In the genomic region with DNA sequence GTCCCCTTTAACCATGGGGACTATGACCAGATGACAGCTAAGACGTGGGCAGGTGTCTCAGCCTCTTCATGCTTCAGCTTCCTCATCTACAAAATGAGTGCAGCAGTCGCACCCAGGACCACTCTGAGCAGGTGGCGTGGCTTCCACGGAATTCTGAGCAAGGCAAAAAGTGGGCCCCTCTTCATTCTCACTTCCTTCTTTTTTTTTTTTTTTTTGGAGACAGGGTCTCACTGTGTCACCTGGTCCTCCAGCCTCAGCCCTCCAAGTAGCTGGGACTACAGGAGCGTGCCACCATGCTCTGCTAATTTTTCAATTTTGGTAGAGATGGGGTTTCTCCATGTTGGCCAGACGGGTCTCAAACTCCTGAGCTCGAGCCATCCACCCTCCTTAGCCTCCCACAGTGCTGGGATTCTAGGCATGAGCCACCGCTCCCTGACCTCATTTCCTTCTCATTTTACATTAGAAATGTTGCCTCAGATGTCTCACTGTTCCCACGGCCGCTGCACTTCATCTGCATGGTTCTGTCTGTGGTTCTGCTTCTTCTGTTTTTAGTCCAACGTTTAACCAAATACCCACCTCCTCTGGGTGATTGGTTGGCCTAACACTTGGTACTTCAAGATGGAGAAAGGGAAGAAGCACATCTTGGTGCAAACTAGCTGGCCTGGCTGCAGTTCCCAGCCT, we compare ENCODE assay signal across 11 cellular contexts. TPM values are rescaled to one million over a fixed set of nuclear protein-coding genes. Genes with fewer than 3 reads are reported as not detected.
DNase-seq lines count a peak whose midpoint lies in the region; ATAC-seq, FAIRE-seq and TF ChIP-seq lines count a peak whose summit lies in the region.
"Had no signal": no experiment of that assay in that cellular context is flagged by ENCODE, and none has a peak within 500 bp of the region (broad histone marks: within the 10 kb centered on the region; RNA-seq: fewer than 3 reads in every experiment).

No MANE protein-coding gene starts in this region.

- DNase-seq in GM12891 (ENCODE audit: insufficient read length, low spot score) (peak; percentile 36), H9 (no peak), RKO (ENCODE audit: low spot score) (peak; percentile 14), medulla oblongata (ENCODE audit: extremely low spot score) (peak; percentile 33), thyroid gland (no peak), NCI-H1417 (lab: John Stamatoyannopoulos, UW) (no peak), MG63 (no peak)
- DNase-seq: activated effector memory CD4-positive, alpha-beta T cell treated with anti-CD3 and anti-CD28 coated beads, Interleukin-2, amount 50 U/mL, for 16 hours; effector CD4-positive, alpha-beta T cell; NCI-H2081 treated with DMSO at 0.1 percent for 48 hours had no signal

- H2AK5ac ChIP-seq in H9 (ENCODE audit: insufficient read length, low read length) = no peak overlapping the region

- no peak overlapping the region for H3K56ac ChIP-seq in H9 (ENCODE audit: insufficient read length, low read depth, low read length)

- no peak overlapping the region for H3K9ac ChIP-seq in H9 (ENCODE audit: extremely low read depth, insufficient read length, low read length)

- no peaks in the 10 kb centered on the region for H4K20me1 ChIP-seq in H9 (ENCODE audit: control insufficient read depth, insufficient read depth, insufficient read length)

- H3K4me3 ChIP-seq in thyroid gland (replicated peaks in 1 of 3) (no peak overlapping the region), MG63 (no peak overlapping the region)

- no peaks in the 10 kb centered on the region for H3K23me2 ChIP-seq in H9 (ENCODE audit: insufficient read length, low read depth, low read length, poor library complexity, severe bottlenecking)

- TF ChIP-seq POLR2A in GM12891 (IDR thresholded peaks at IDR 0.05; ENCODE audit: low read depth, low read length) = no peak
- TF ChIP-seq POLR2A in thyroid gland (IDR thresholded peaks at IDR 0.05) = no peak

- H4K5ac ChIP-seq in H9 (ENCODE audit: insufficient read length, low read depth, low read length) = no peak overlapping the region

- H3K18ac ChIP-seq in H9 (ENCODE audit: insufficient read length, low read depth, low read length) = no peak overlapping the region

- H3K36me3 Mint-ChIP-seq in H9 (ENCODE audit: insufficient read depth in 1 of 3, low read depth in 3 of 3) = no peaks in the 10 kb centered on the region

- H2BK20ac ChIP-seq in H9 (ENCODE audit: low read depth, low read length, poor library complexity, severe bottlenecking) = no peak overlapping the region

- H3K36me3 ChIP-seq in thyroid gland = peaks cover 0 to 3% of the 10 kb centered on the region in 2 donors
- no peaks in the 10 kb centered on the region for H3K36me3 ChIP-seq in MG63

- no peaks in the 10 kb centered on the region for H3K27me3 ChIP-seq in H9 (ENCODE audit: insufficient read depth, low read length)
- no peaks in the 10 kb centered on the region for H3K27me3 ChIP-seq in thyroid gland
- no peaks in the 10 kb centered on the region for H3K27me3 ChIP-seq in MG63

- H3K9me3 Mint-ChIP-seq in H9 = no peaks in the 10 kb centered on the region

- no peak overlapping the region for H3T11ph ChIP-seq in H9 (ENCODE audit: low read length)

- TF ChIP-seq CTCF in H9 (conservative IDR thresholded peaks at IDR 0.05) = no peak
- no peak for TF ChIP-seq CTCF in thyroid gland (IDR thresholded peaks at IDR 0.05)

- no peak overlapping the region for H3K4ac ChIP-seq in H9 (ENCODE audit: low read depth, low read length)

- peak; percentile 87 for FAIRE-seq in GM12891 (lab: Jason Lieb, UNC)

- H4K91ac ChIP-seq in H9 (ENCODE audit: insufficient read length, low read depth, low read length) = no peak overlapping the region

- no peak overlapping the region for H2AFZ ChIP-seq in H9 (ENCODE audit: low read length)

- H3K79me2 ChIP-seq in H9 (ENCODE audit: insufficient read depth, low read length) = no peaks in the 10 kb centered on the region

- H3K9me3 ChIP-seq in H9 (ENCODE audit: control insufficient read depth, low read depth, low read length) (no peaks in the 10 kb centered on the region), thyroid gland (no peaks in the 10 kb centered on the region), MG63 (no peaks in the 10 kb centered on the region)

- no peaks in the 10 kb centered on the region for H3K79me1 ChIP-seq in H9 (ENCODE audit: insufficient read depth, low read depth, low read length, poor library complexity, severe bottlenecking)

- H3K27ac ChIP-seq in H9 (ENCODE audit: insufficient read length, low read depth, low read length) (no peak overlapping the region), thyroid gland (no peak overlapping the region)

- peak overlapping the region in 1 of 3 experiments; percentile 44; a peak in 1 of 7 replicates for H3K27ac Mint-ChIP-seq in H9

- no peak overlapping the region for H2BK5ac ChIP-seq in H9 (ENCODE audit: insufficient read length, low read length)

- WGBS in H9 (ENCODE audit: extremely low coverage, insufficient read length, low lambda C conversion rate) = no CpG with 5 or more reads among the region's 11 CpGs
- 72 to 84% methylated on average over 11 of the region's 11 CpGs for WGBS in thyroid gland, 2 donors

- no peak overlapping the region for H3K4me2 ChIP-seq in H9 (ENCODE audit: insufficient read depth, insufficient read length, low read length)

- peaks cover 9 to 11% of the 10 kb centered on the region in 2 experiments for H3K4me1 Mint-ChIP-seq in H9

- no peak overlapping the region for H3K4me3 Mint-ChIP-seq in H9

- ATAC-seq in GM19397 (IDR thresholded peaks at IDR 0.05; ENCODE audit: unreplicated experiment) = no peak

- no peak overlapping the region for H2BK12ac ChIP-seq in H9 (ENCODE audit: insufficient read length, low read depth, low read length)

- H3K27me3 Mint-ChIP-seq in H9 (ENCODE audit: low read depth) = no peaks in the 10 kb centered on the region

- no peaks in the 10 kb centered on the region; the same call in 1 of the 2 replicates for H3K4me1 ChIP-seq in H9 (ENCODE audit: insufficient read depth, low read length)
- H3K4me1 ChIP-seq in thyroid gland = no peaks in the 10 kb centered on the region

- H3K23ac ChIP-seq in H9 (ENCODE audit: insufficient read length, low read depth, low read length) = no peak overlapping the region

- H2BK15ac ChIP-seq in H9 (ENCODE audit: low read depth, low read length) = no peak overlapping the region

- intact Hi-C loops in thyroid gland (cut with DNase I) = no loop called here

- H3K14ac ChIP-seq in H9 (ENCODE audit: insufficient read depth, low read length) = peak overlapping the region; percentile 80

- no peak overlapping the region for H4K8ac ChIP-seq in H9 (replicated peaks; ENCODE audit: insufficient read length, low read depth, low read length)

- H2BK120ac ChIP-seq in H9 (ENCODE audit: low read depth, low read length, poor library complexity, severe bottlenecking) = no peak overlapping the region

TF ChIP-seq in GM12891, 5 proteins besides CTCF, POLR2A, EP300 and RAD21:
- peak; percentile 91 for TF ChIP-seq SPI1 (IDR thresholded peaks at IDR 0.05; ENCODE audit: low read depth, low read length)
- TF ChIP-seq POU2F2 (IDR thresholded peaks at IDR 0.05; ENCODE audit: low read depth, low read length) = no peak

RNA-seq across cellular contexts. Expression of gene BCL7A, which starts 41.3 kb away (rescaled TPM):
- 5.2 TPM for polyA plus RNA-seq in GM12891 (2012; ENCODE audit: low read depth, missing spikeins)
- total RNA-seq in H9 (2021) (17.8 and 18.2 TPM in 2 replicates), thyroid gland (10 to 100 TPM; 18.3 to 27.2 (median 22.7) TPM)
- total RNA-seq in MG63 (2014; rRNA removed; shearing (Covaris generic); ENCODE audit: low replicate concordance) = 1.8 and 2.4 TPM in 2 replicates

Comparison
In these comparisons a context has a peak if more than half of its experiments do, and no peak if none do; other contexts are left out.
1. DNase-seq: peak in GM12891 (single experiment), RKO (single experiment) and medulla oblongata (single experiment); none in H9 (single experiment), thyroid gland (0 of 2), NCI-H1417 (0 of 3) and MG63 (single experiment).